In the genomic region with DNA sequence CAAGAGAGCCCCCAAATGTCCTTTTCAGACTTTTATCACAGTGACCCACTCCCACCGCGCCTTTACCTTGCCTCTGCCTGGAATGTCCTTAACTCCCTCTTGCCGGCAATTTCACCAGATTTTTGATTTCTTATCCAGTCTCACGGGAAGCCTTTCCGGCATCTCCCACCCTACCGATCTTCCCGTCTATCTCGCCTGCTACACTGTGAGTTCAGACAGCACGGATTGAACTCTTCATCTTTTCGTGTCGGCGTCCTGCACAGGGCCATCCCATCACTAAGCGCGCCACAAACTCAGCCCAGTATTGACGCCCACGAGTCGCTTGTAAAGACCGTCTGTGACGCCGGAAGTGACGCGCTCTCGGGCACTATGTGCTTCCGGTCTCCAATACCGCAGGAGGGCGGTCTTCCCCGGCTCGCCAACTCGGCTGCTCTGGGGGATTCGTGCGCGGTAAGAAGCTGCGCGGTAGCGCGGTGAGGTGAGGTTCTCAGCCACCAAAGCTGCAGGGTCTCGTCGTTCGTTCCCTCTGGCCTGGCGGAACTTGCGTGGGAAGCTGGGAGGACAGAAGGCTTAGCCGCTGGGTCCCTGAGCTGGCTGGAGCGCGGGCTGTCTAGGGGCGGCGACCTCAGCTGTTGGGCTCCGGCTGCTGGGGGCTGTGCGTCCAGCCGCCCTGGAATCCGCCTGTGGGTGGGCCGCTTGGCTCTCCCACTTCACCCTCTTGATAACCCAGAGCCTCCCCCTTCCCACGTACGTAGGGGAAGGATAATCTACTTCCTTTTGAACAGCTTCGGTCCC, we compare ENCODE assay signal across 8 cellular contexts. TPM values are rescaled to one million over a fixed set of nuclear protein-coding genes. Genes with fewer than 3 reads are reported as not detected.
DNase-seq lines count a peak whose midpoint lies in the region; ATAC-seq and TF ChIP-seq lines count a peak whose summit lies in the region.

A gene with protein sequence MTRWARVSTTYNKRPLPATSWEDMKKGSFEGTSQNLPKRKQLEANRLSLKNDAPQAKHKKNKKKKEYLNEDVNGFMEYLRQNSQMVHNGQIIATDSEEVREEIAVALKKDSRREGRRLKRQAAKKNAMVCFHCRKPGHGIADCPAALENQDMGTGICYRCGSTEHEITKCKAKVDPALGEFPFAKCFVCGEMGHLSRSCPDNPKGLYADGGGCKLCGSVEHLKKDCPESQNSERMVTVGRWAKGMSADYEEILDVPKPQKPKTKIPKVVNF (plus strand): TSS at position 367 of the 795 bp plus-strand sequence. CDS start 3,171 bp downstream, outside the sequence.

- ATAC-seq in HG02852 (IDR thresholded peaks at IDR 0.05; ENCODE audit: unreplicated experiment) (peak; percentile 95), heart right ventricle (peak; percentile 97 to 99 (median 98)), upper lobe of left lung (ENCODE audit: low FRiP score in 2 of 2) (peak; percentile 98)

- TF ChIP-seq POLR2A in upper lobe of left lung (IDR thresholded peaks at IDR 0.05): peak in 3 of 4 donors; percentile 78 to 92 (median 83)

- H3K4me3 ChIP-seq in heart right ventricle (peak within 1 kb of the TSS; percentile 73 to 96 (median 79)), upper lobe of left lung (peak within 1 kb of the TSS; percentile 61 to 82 (median 76))

- WGBS in heart right ventricle, 2 donors: 0 to 1% methylated on average over 54 of the region's 54 CpGs
- WGBS in upper lobe of left lung, 2 donors: 0 to 1% methylated on average over 30 to 42 of the region's 54 CpGs

- intact Hi-C loops in T-helper 1 cell treated with Interleukin-12 subunit alpha and Interleukin-12 subunit beta and Interleukin-4 antibody, amounts not matched to agents 30 ng/mL and 1 ng/mL, for 36 hours (cut with micrococcal nuclease): loop anchor here (1.0 to 5.0 kb wide), 18 partner anchors 106 to 1789 kb away; a partner anchor contains a TSS
- intact Hi-C loops in heart right ventricle (cut with DNase I) (loop anchor here in 1 of 10 donors (10.0 kb wide), 1 partner anchor 627 kb away; no protein-coding TSS in a partner anchor), posterior cingulate gyrus (cut with DNase I) (loop anchor here (5.0 to 10.0 kb wide), 2 partner anchors 64 to 897 kb away; a partner anchor contains a TSS)

- in situ Hi-C loops in GM13976 (cut with MboI; ENCODE audit: low sequenced_read_pairs, unreplicated experiment): no loop called here

- H3K9me3 ChIP-seq in heart right ventricle: no peaks in the 10 kb centered on the region
- H3K9me3 ChIP-seq in upper lobe of left lung: no peaks in the 10 kb centered on the region

- peak in 1 of 4 donors; percentile 61 for TF ChIP-seq EP300 in upper lobe of left lung (IDR thresholded peaks at IDR 0.05)

- H3K27me3 ChIP-seq in heart right ventricle: no peaks in the 10 kb centered on the region
- no peaks in the 10 kb centered on the region for H3K27me3 ChIP-seq in upper lobe of left lung

- H3K27ac ChIP-seq in heart right ventricle (peak within 1 kb of the TSS; percentile 80 to 95 (median 92)), upper lobe of left lung (peak within 1 kb of the TSS; percentile 90 to 94 (median 93))

- no peak for TF ChIP-seq CTCF in GM13976 (IDR thresholded peaks at IDR 0.05; ENCODE audit: borderline replicate concordance, control extremely low read depth, extremely low read depth, insufficient read depth, missing control alignments)
- peak in 7 of 9 donors; percentile 16 to 63 (median 33) for TF ChIP-seq CTCF in heart right ventricle (IDR thresholded peaks at IDR 0.05)
- TF ChIP-seq CTCF in upper lobe of left lung (IDR thresholded peaks at IDR 0.05): peak in 2 of 6 experiments; percentile 22 to 52

- H3K4me1 ChIP-seq in heart right ventricle: peaks cover 3 to 63% (median 35%) of the 10 kb centered on the region in 9 donors
- H3K4me1 ChIP-seq in upper lobe of left lung: peaks cover 26 to 42% (median 30%) of the 10 kb centered on the region in 4 donors

- peaks cover 0 to 16% (median 4%) of the 10 kb centered on the region in 9 donors for H3K36me3 ChIP-seq in heart right ventricle
- peaks cover 0 to 5% (median 0%) of the 10 kb centered on the region in 4 donors for H3K36me3 ChIP-seq in upper lobe of left lung

- peak; percentile 91 for DNase-seq in GM13976 (ENCODE audit: low spot score)
- peak; percentile 70 for DNase-seq in NCI-H1436 treated with DMSO at 0.1 percent for 48 hours (lab: John Stamatoyannopoulos, UW)
- DNase-seq in amniotic epithelial cell (ENCODE audit: low read depth): peak; percentile 93
- DNase-seq in heart right ventricle: peak; percentile 93 to 94
- DNase-seq in posterior cingulate gyrus: peak; percentile 88 to 99 (median 92)
- peak; percentile 91 to 94 for DNase-seq in upper lobe of left lung

RNA-seq across cellular contexts. Expression of the gene that starts here (rescaled TPM):
- total RNA-seq in T-helper 1 cell treated with Interleukin-12 subunit alpha and Interleukin-12 subunit beta and Interleukin-4 antibody, amounts not matched to agents 30 ng/mL and 1 ng/mL, for 36 hours: 37.5 and 37.8 TPM in 2 replicates
- 10 to 100 TPM in 8 of 10 donors, 1 to 10 TPM in 2; 8.5 to 19.3 (median 11.0) TPM for total RNA-seq in heart right ventricle
- 10 to 100 TPM; 11.6 to 25.7 TPM for polyA plus RNA-seq in heart right ventricle
- 10 to 100 TPM; 14.7 to 35.6 (median 18.3) TPM for total RNA-seq in upper lobe of left lung

Comparison
In these comparisons a context has a peak if more than half of its experiments do, and no peak if none do; other contexts are left out.
1. Peak in every context shown above with its lines: DNase-seq, ATAC-seq, H3K4me3 ChIP-seq and H3K27ac ChIP-seq.